ENCODE assay signal across 14 cellular contexts in the genomic region with DNA sequence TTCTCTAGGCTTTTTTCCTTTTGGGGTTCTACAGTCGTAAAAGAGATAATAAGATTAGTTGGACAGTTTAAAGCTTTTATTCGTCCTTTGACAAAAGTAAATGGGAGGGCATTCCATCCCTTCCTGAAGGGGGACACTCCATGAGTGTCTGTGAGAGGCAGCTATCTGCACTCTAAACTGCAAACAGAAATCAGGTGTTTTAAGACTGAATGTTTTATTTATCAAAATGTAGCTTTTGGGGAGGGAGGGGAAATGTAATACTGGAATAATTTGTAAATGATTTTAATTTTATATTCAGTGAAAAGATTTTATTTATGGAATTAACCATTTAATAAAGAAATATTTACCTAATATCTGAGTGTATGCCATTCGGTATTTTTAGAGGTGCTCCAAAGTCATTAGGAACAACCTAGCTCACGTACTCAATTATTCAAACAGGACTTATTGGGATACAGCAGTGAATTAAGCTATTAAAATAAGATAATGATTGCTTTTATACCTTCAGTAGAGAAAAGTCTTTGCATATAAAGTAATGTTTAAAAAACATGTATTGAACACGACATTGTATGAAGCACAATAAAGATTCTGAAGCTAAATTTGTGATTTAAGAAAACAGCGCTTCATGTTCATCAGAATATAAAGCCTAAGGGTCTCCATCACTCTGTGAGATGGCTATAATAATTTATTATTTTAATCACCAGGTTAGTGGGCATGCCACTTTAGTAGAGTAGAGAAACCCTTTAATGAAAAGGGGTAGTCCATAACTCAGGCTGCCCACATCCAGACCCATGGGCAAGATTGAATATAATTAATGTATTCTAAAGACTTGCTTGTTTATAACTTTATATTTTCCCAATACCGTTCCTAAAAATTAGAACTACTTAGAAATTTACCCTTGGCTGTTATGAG. TPM values are rescaled to one million over a fixed set of nuclear protein-coding genes. Genes with fewer than 3 reads are reported as not detected.
DNase-seq lines count a peak whose midpoint lies in the region; ATAC-seq, FAIRE-seq and TF ChIP-seq lines count a peak whose summit lies in the region.
"Had no signal": no experiment of that assay in that cellular context is flagged by ENCODE, and none has a peak within 500 bp of the region (broad histone marks: within the 10 kb centered on the region; RNA-seq: fewer than 3 reads in every experiment).

No MANE protein-coding gene starts in this region.

- H4K20me1 ChIP-seq in keratinocyte (ENCODE audit: control insufficient read depth, extremely low read depth, insufficient read depth, low read length), result peaks cover 17% of the 10 kb centered on the region

- H3K27me3 ChIP-seq in HAP-1 (ENCODE audit: low read depth), result no peaks in the 10 kb centered on the region
- no peaks in the 10 kb centered on the region for H3K27me3 ChIP-seq in keratinocyte (ENCODE audit: control insufficient read depth, extremely low read depth, insufficient read depth, low read length)
- H3K27me3 ChIP-seq in body of pancreas, result no peaks in the 10 kb centered on the region

- ATAC-seq in body of pancreas, result no peak
- ATAC-seq: esophagus mucosa had no signal

- TF ChIP-seq POLR2A in H54 (IDR thresholded peaks at IDR 0.05; ENCODE audit: low read depth, low read length), result no peak
- TF ChIP-seq POLR2A in body of pancreas (IDR thresholded peaks at IDR 0.05), result no peak

- in situ Hi-C loops in HAP-1 (cut with MboI; ENCODE audit: low sequenced_read_pairs), result no loop called here
- in situ Hi-C loops in astrocyte of the spinal cord (cut with HindIII; ENCODE audit: low sequenced_read_pairs), result no loop called here

- H3K9ac ChIP-seq in keratinocyte (ENCODE audit: control insufficient read depth, extremely low read depth, insufficient read depth, low read length), result peak overlapping the region; percentile 93

- FAIRE-seq in keratinocyte (lab: Jason Lieb, UNC) (no peak), H54 (lab: Jason Lieb, UNC) (no peak)

- 84% methylated on average over 7 of the region's 7 CpGs for WGBS in body of pancreas, 2 donors

- intact Hi-C loops in body of pancreas (cut with DNase I), result loop anchor here (10.0 kb wide), 1 partner anchor 279 kb away; no protein-coding TSS in a partner anchor

- H2AFZ ChIP-seq in keratinocyte (ENCODE audit: control insufficient read depth, low read length), result no peak overlapping the region

- TF ChIP-seq CTCF in astrocyte of the spinal cord (IDR thresholded peaks at IDR 0.05; ENCODE audit: low read depth, low read length) (no peak), keratinocyte (optimal IDR thresholded peaks at IDR 0.05 in 1 of 3, IDR thresholded peaks at IDR 0.05 in 1 of 3, conservative IDR thresholded peaks at IDR 0.05 in 1 of 3; ENCODE audit: extremely low read depth in 1 of 3, insufficient read depth in 2 of 3, low read length in 3 of 3) (no peak), body of pancreas (IDR thresholded peaks at IDR 0.05) (no peak)

- H3K4me1 ChIP-seq in HAP-1 (peaks cover 37% of the 10 kb centered on the region), keratinocyte (ENCODE audit: control insufficient read depth, extremely low read depth, insufficient read depth, low read length) (peaks cover 35% of the 10 kb centered on the region), body of pancreas (peaks cover 4% of the 10 kb centered on the region)

- H3K9me1 ChIP-seq in keratinocyte (ENCODE audit: control insufficient read depth, extremely low read depth, insufficient read depth, low read length), result no peaks in the 10 kb centered on the region

- H3K9me3 ChIP-seq in HAP-1 (no peaks in the 10 kb centered on the region), keratinocyte (ENCODE audit: control insufficient read depth, low read depth, low read length) (no peaks in the 10 kb centered on the region), body of pancreas (no peaks in the 10 kb centered on the region)

- H3K4me2 ChIP-seq in keratinocyte (ENCODE audit: control insufficient read depth, extremely low read depth, insufficient read depth, low read depth, low read length), result peak overlapping the region; percentile 90

- DNase-seq in HAP-1 (ENCODE audit: low spot score in 2 of 2), result peak in 1 of 2 experiments; percentile 20
- no peak for DNase-seq in astrocyte of the spinal cord (ENCODE audit: low read depth, low spot score)
- no peak for DNase-seq in keratinocyte (ENCODE audit: low read depth, low spot score)
- DNase-seq in H54 (ENCODE audit: insufficient read length, low spot score), result no peak
- no peak for DNase-seq in body of pancreas
- no peak for DNase-seq in NCI-H1436 (lab: John Stamatoyannopoulos, UW)
- DNase-seq in NCI-H187 treated with DMSO at 0.1 percent for 48 hours (lab: John Stamatoyannopoulos, UW), result no peak
- DNase-seq: activated CD4-positive, alpha-beta T cell treated with anti-CD3 and anti-CD28 coated beads for 1 hour; activated naive CD4-positive, alpha-beta T cell treated with anti-CD3 and anti-CD28 coated beads, Interleukin-2, amount 10 ng/mL, durations not matched to agents 7 days and 5 days; DMS153; NCI-H1694 had no signal

- H3K4me3 ChIP-seq in HAP-1 (peak overlapping the region; percentile 80), astrocyte of the spinal cord (ENCODE audit: low read depth, low read length) (peak overlapping the region; percentile 79), keratinocyte (ENCODE audit: control insufficient read depth in 2 of 3, extremely low read depth in 1 of 3, insufficient read depth in 2 of 3, low read depth in 1 of 3, low read length in 3 of 3) (peak overlapping the region; percentile 80 to 95 (median 93)), skin epidermis (peak overlapping the region in 5 of 7 experiments; percentile 5 to 76 (median 63)), body of pancreas (no peak overlapping the region)

- no peak overlapping the region for H3K27ac ChIP-seq in keratinocyte (ENCODE audit: control insufficient read depth, insufficient read depth, low read length)
- peak overlapping the region in 2 of 21 experiments; percentile 2 to 98 for H3K27ac ChIP-seq in skin epidermis
- H3K27ac ChIP-seq in body of pancreas, result no peak overlapping the region
- H3K27ac ChIP-seq: HL-60 had no signal

- dilution Hi-C loops in keratinocyte (cut with MboI; ENCODE audit: extremely low pct_ligation_motif_present, low sequenced_read_pairs), result no loop called here

- peaks cover 34% of the 10 kb centered on the region for H3K36me3 ChIP-seq in HAP-1 (replicated peaks)
- H3K36me3 ChIP-seq in keratinocyte (ENCODE audit: control insufficient read depth in 2 of 2, extremely low read depth in 1 of 2, insufficient read depth in 2 of 2, low read length in 2 of 2), result peaks cover 7 to 21% of the 10 kb centered on the region in 2 experiments
- no peaks in the 10 kb centered on the region for H3K36me3 ChIP-seq in body of pancreas (replicated peaks in 1 of 2; ENCODE audit: insufficient read depth in 1 of 2, low read depth in 2 of 2)

- H3K79me2 ChIP-seq in keratinocyte (ENCODE audit: control insufficient read depth, insufficient read depth, low read length), result peaks cover 23% of the 10 kb centered on the region

RNA-seq across cellular contexts. Expression of a gene that starts 3.0 kb away (rescaled TPM):
- polyA plus RNA-seq in keratinocyte, result 77.2 to 238 TPM (median 95.2 TPM) in 3 replicates
- 58.9 TPM for polyA plus RNA-seq in keratinocyte (2011; ENCODE audit: low read depth)
- polyA plus RNA-seq in keratinocyte (2011; cell fraction: cytosol; rRNA removed), result 74.0 and 77.9 TPM in 2 replicates
- polyA plus RNA-seq in keratinocyte (2011; cell fraction: nucleus; rRNA removed), result 520 and 553 TPM in 2 replicates
- 186 and 227 TPM in 2 replicates for polyA plus RNA-seq in keratinocyte (2012; ENCODE audit: low replicate concordance)
- 54.3 to 160 TPM (median 85.0 TPM) in 3 replicates for polyA minus RNA-seq in keratinocyte
- polyA minus RNA-seq in keratinocyte (2011; cell fraction: cytosol; rRNA and poly(A)+ RNA removed), result 143 TPM
- 180 and 278 TPM in 2 replicates for polyA minus RNA-seq in keratinocyte (2011; cell fraction: nucleus; rRNA and poly(A)+ RNA removed)
- 100 to 1,000 TPM in 1 of 2 donors, 10 to 100 TPM in 1; 63.3 to 135 TPM for total RNA-seq in body of pancreas

Comparison
In these comparisons a context has a peak if more than half of its experiments do, and no peak if none do; other contexts are left out.
1. H3K4me3 ChIP-seq: peak in HAP-1 (single experiment), astrocyte of the spinal cord (single experiment), keratinocyte (3 of 3) and skin epidermis (5 of 7); none in body of pancreas (0 of 2).